In the genomic region with DNA sequence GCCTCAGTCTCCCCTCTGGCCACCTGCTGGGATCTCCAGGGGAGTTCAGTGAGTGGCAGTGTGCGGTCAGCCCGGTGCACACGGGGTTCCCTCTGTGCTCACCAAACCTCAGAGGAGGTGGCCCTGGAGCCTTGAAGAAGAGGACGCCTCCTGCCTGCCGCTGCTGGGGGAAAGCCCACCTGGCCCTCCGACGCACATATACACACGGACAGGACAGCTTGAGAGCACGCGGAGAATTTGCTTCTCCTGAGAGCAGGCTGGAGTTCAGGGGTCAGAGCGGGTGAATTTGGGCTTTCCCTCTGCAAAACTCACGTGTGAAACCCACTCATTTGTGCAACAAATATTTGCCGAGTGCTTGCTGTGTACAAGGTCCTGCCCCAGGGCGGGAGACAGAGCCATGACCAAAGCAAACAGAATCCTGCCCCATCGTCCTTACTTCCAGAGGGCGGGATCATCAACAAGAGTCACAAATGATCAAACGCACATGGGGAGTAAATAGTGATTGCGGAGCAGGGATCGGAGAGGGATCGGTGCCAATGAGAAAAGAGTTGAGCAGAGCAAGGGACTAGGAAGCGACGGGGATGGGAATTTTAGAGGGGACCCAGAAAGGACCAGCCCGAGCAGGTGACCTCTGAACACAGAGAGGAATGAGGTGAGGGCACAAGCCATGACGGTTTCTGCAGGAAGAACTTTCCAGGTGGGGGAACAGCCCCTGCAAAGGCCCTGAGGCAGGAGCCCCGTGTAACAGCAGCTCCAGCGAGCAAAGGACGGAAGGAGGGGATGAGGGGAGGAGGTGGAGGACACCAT, we compare ENCODE assay signal across 18 cellular contexts. TPM values are rescaled to one million over a fixed set of nuclear protein-coding genes. Genes with fewer than 3 reads are reported as not detected.
DNase-seq lines count a peak whose midpoint lies in the region; ATAC-seq, FAIRE-seq and TF ChIP-seq lines count a peak whose summit lies in the region.
"Had no signal": no experiment of that assay in that cellular context is flagged by ENCODE, and none has a peak within 500 bp of the region (broad histone marks: within the 10 kb centered on the region; RNA-seq: fewer than 3 reads in every experiment).

No MANE protein-coding gene starts in this region.

- H3K27ac ChIP-seq in AG04450 (ENCODE audit: low read depth, low read length): peak overlapping the region; percentile 78
- peak overlapping the region; percentile 100 for H3K27ac ChIP-seq in PC-9
- H3K27ac ChIP-seq in H1 (ENCODE audit: low read depth, low read length): no peak overlapping the region
- no peak overlapping the region for H3K27ac ChIP-seq in neuronal stem cell (replicated peaks; ENCODE audit: low read length)

- H3K27me3 ChIP-seq in AG04450 (ENCODE audit: control insufficient read depth, insufficient read depth, low read length): no peaks in the 10 kb centered on the region
- no peaks in the 10 kb centered on the region for H3K27me3 ChIP-seq in PC-9 (ENCODE audit: insufficient read depth, low read depth)
- no peaks in the 10 kb centered on the region for H3K27me3 ChIP-seq in H1 (replicated peaks in 1 of 4; ENCODE audit: control insufficient read depth in 3 of 4, extremely low read depth in 1 of 4, insufficient read depth in 3 of 4, low read length in 3 of 4)
- peaks cover 0 to 3% (median 0%) of the 10 kb centered on the region in 3 experiments for H3K27me3 ChIP-seq in neuronal stem cell (ENCODE audit: control insufficient read depth in 3 of 3, insufficient read depth in 3 of 3, low read depth in 1 of 3, low read length in 3 of 3)
- H3K27me3 ChIP-seq: gastrocnemius medialis, SJCRH30 had no signal

- H3F3A ChIP-seq in PC-9 (ENCODE audit: insufficient read depth, low read depth): peaks cover 5% of the 10 kb centered on the region; the same call in 1 of the 2 replicates

- ATAC-seq in HG03097 (IDR thresholded peaks at IDR 0.05; ENCODE audit: low FRiP score, unreplicated experiment): no peak
- ATAC-seq: activated CD8-positive, alpha-beta memory T cell treated with anti-CD3 and anti-CD28 coated beads, Interleukin-2, amount 10 ng/mL, durations not matched to agents 7 days and 5 days; CD8-positive, alpha-beta T cell; stimulated activated naive CD8-positive, alpha-beta T cell treated with anti-CD3 and anti-CD28 coated beads, Interleukin-15, amount 100 ng/mL, for 72 hours had no signal

- H2AK5ac ChIP-seq in H1 (ENCODE audit: low read depth, low read length) (no peak overlapping the region), neuronal stem cell (ENCODE audit: low read depth, low read length) (peak overlapping the region; percentile 84)

- no peak overlapping the region for H4K5ac ChIP-seq in H1 (ENCODE audit: insufficient read length, low read depth, low read length)

- intact Hi-C loops in PC-9 (cut with micrococcal nuclease; ENCODE audit: unreplicated experiment): no loop called here

- H3K9me2 ChIP-seq in PC-9 (ENCODE audit: insufficient read depth): no peaks in the 10 kb centered on the region

- no peak overlapping the region for H2BK120ac ChIP-seq in H1 (replicated peaks; ENCODE audit: low read depth, low read length)
- peak overlapping the region; percentile 26 for H2BK120ac ChIP-seq in neuronal stem cell (ENCODE audit: low read depth, low read length)

- peaks cover 25% of the 10 kb centered on the region for H3K4me1 ChIP-seq in PC-9 (replicated peaks; ENCODE audit: insufficient read depth)
- H3K4me1 ChIP-seq in H1 (replicated peaks in 1 of 4; ENCODE audit: control insufficient read depth in 3 of 4, insufficient read depth in 4 of 4, low read length in 3 of 4): peaks cover 0 to 4% (median 2%) of the 10 kb centered on the region in 4 experiments; a peak in 4 of 7 replicates
- H3K4me1 ChIP-seq in neuronal stem cell (ENCODE audit: control insufficient read depth in 2 of 2, insufficient read depth in 1 of 2, low read depth in 1 of 2, low read length in 2 of 2): peaks cover 0 to 8% of the 10 kb centered on the region in 2 donors

- POLR2A ChIA-PET in AG04450 (lab: Yijun Ruan, JAX): interaction anchor here (1.3 kb wide), 1 partner anchor 50 kb away, joined by 5 read pairs; no protein-coding TSS in a partner anchor
- POLR2A ChIA-PET in PC-9 (lab: Charles Lee; ENCODE audit: unreplicated experiment): no interaction called here
- POLR2A ChIA-PET in H1 (lab: Charles Lee; ENCODE audit: partially characterized antibody): no interaction called here

- H3K9ac ChIP-seq in H1 (replicated peaks in 1 of 4; ENCODE audit: extremely low read depth in 1 of 4, low read depth in 3 of 4, low read length in 3 of 4): no peak overlapping the region
- no peak overlapping the region for H3K9ac ChIP-seq in neuronal stem cell (ENCODE audit: low read depth, low read length, poor library complexity)

- H2AFZ ChIP-seq in PC-9 (no peak overlapping the region), H1 (ENCODE audit: low read length) (peak overlapping the region; percentile 62; the same call in 1 of the 2 replicates), neuronal stem cell (ENCODE audit: low read length) (no peak overlapping the region)

- H2BK15ac ChIP-seq in H1 (ENCODE audit: low read length) (no peak overlapping the region), neuronal stem cell (ENCODE audit: low read length) (peak overlapping the region; percentile 64)

- no peak for TF ChIP-seq EP300 in H1 (IDR thresholded peaks at IDR 0.05; ENCODE audit: borderline replicate concordance in 1 of 2, low read depth in 2 of 2, low read length in 2 of 2)

- no peak overlapping the region for H3K4ac ChIP-seq in H1 (replicated peaks; ENCODE audit: insufficient read length, low read depth, low read length)
- H3K4ac ChIP-seq in neuronal stem cell (ENCODE audit: low read length): no peak overlapping the region

- CTCF ChIA-PET in AG04450 (lab: Charles Lee): interaction anchor here (0.6 to 1.3 kb wide), 2 partner anchors 140 to 309 kb away, joined by 3 to 7 read pairs; a partner anchor contains a TSS
- CTCF ChIA-PET in PC-9 (lab: Charles Lee): no interaction called here
- CTCF ChIA-PET in H1 (lab: Charles Lee; ENCODE audit: partially characterized antibody): interaction anchor here (1.1 to 1.8 kb wide), 2 partner anchors 35 to 140 kb away, joined by 4 to 7 read pairs; no protein-coding TSS in a partner anchor

- TF ChIP-seq CTCF in AG04450 (IDR thresholded peaks at IDR 0.05; ENCODE audit: low read depth, low read length) (no peak), PC-9 (conservative IDR thresholded peaks at IDR 0.05) (no peak), H1 (IDR thresholded peaks at IDR 0.05; ENCODE audit: control extremely low read depth in 1 of 3, insufficient read depth in 1 of 3, low read depth in 1 of 3, low read length in 3 of 3) (no peak)

- no peak for TF ChIP-seq POLR2A in H1 (IDR thresholded peaks at IDR 0.05; ENCODE audit: control extremely low read depth in 1 of 2, low read depth in 2 of 2, low read length in 2 of 2)

- no peaks in the 10 kb centered on the region for H3K79me1 ChIP-seq in H1 (ENCODE audit: low read depth, low read length)
- no peaks in the 10 kb centered on the region for H3K79me1 ChIP-seq in neuronal stem cell (ENCODE audit: low read depth, low read length)

- no peak overlapping the region for H3K23ac ChIP-seq in H1 (ENCODE audit: insufficient read length)
- H3K23ac ChIP-seq in neuronal stem cell (ENCODE audit: low read depth, low read length, poor library complexity): peak overlapping the region; percentile 40

- H3K56ac ChIP-seq in H1 (replicated peaks; ENCODE audit: insufficient read length, low read depth, low read length): no peak overlapping the region

- H3K23me2 ChIP-seq in H1 (ENCODE audit: low read depth, low read length): no peaks in the 10 kb centered on the region

- H3K18ac ChIP-seq in H1 (ENCODE audit: extremely low read depth, low read length) (no peak overlapping the region), neuronal stem cell (ENCODE audit: low read length) (peak overlapping the region; percentile 53)

- H4K20me1 ChIP-seq in PC-9 (ENCODE audit: insufficient read depth): no peaks in the 10 kb centered on the region
- H4K20me1 ChIP-seq in H1 (replicated peaks in 1 of 2; ENCODE audit: control insufficient read depth in 1 of 2, insufficient read depth in 2 of 2, low read length in 2 of 2): no peaks in the 10 kb centered on the region

- H3K9me3 ChIP-seq in AG04450 (ENCODE audit: control insufficient read depth, insufficient read depth, low read length): peaks cover 4% of the 10 kb centered on the region
- H3K9me3 ChIP-seq in PC-9 (ENCODE audit: insufficient read depth, low read depth): no peaks in the 10 kb centered on the region
- H3K9me3 ChIP-seq in H1 (ENCODE audit: insufficient read depth in 2 of 2, low read depth in 1 of 2, low read length in 1 of 2): no peaks in the 10 kb centered on the region
- no peaks in the 10 kb centered on the region for H3K9me3 ChIP-seq in neuronal stem cell (replicated peaks in 1 of 2; ENCODE audit: control insufficient read depth in 2 of 2, insufficient read depth in 1 of 2, low read depth in 1 of 2, low read length in 2 of 2)
- H3K9me3 ChIP-seq: gastrocnemius medialis, SJCRH30 had no signal

- FAIRE-seq in H1 (lab: Jason Lieb, UNC): no peak

- H3K4me2 ChIP-seq in PC-9 (peak overlapping the region; percentile 78), H1 (ENCODE audit: insufficient read depth in 1 of 2, low read depth in 2 of 2, low read length in 2 of 2) (no peak overlapping the region), neuronal stem cell (ENCODE audit: insufficient read depth, low read length, poor library complexity, severe bottlenecking) (no peak overlapping the region)

- no peak for TF ChIP-seq RAD21 in H1 (IDR thresholded peaks at IDR 0.05 in 1 of 2, conservative IDR thresholded peaks at IDR 0.05 in 1 of 2; ENCODE audit: low read depth in 2 of 2, low read length in 2 of 2)

- no peak overlapping the region for H4K91ac ChIP-seq in H1 (replicated peaks; ENCODE audit: insufficient read length, low read length)
- no peak overlapping the region for H4K91ac ChIP-seq in neuronal stem cell (ENCODE audit: low read depth, low read length, poor library complexity)

- H2BK12ac ChIP-seq in H1 (ENCODE audit: low read depth, low read length) (no peak overlapping the region), neuronal stem cell (ENCODE audit: low read length) (peak overlapping the region; percentile 51)

- no TSS peak for BruUV-seq in PC-9 (replicated peaks; lab: Mats Ljungman, UMichigan)

- 89% methylated on average over 27 of the region's 27 CpGs; no CpG with 5 or more reads in 1 of the 2 experiments for WGBS in H1 (ENCODE audit: extremely low coverage in 1 of 2, insufficient coverage in 1 of 2, insufficient read length in 1 of 2, insufficient replicate concordance in 2 of 2, low coverage in 1 of 2, low lambda C conversion rate in 2 of 2, missing lambda C conversion rate in 1 of 2), 2 experiments
- no CpG with 5 or more reads among the region's 27 CpGs for WGBS in neuronal stem cell (ENCODE audit: extremely low coverage in 2 of 2, insufficient read length in 2 of 2, insufficient replicate concordance in 1 of 2), 2 donors

- H3K79me2 ChIP-seq in PC-9 (ENCODE audit: low read depth) (0 out of 2 replicates have a peak, but pooled peaks cover 3% of the 10 kb centered on the region), H1 (ENCODE audit: control insufficient read depth in 1 of 2, insufficient read depth in 2 of 2, low read length in 2 of 2) (no peaks in the 10 kb centered on the region)

- no peak overlapping the region for H3K4me3 ChIP-seq in AG04450 (ENCODE audit: low read depth, low read length)
- no peak overlapping the region for H3K4me3 ChIP-seq in PC-9
- H3K4me3 ChIP-seq in H1 (ENCODE audit: extremely low read depth in 1 of 4, insufficient read depth in 2 of 4, low read depth in 3 of 4, low read length in 4 of 4): no peak overlapping the region
- H3K4me3 ChIP-seq in neuronal stem cell (ENCODE audit: low read length in 2 of 2): no peak overlapping the region
- H3K4me3 ChIP-seq: gastrocnemius medialis, SJCRH30 had no signal

- H3K14ac ChIP-seq in H1 (ENCODE audit: insufficient read length): no peak overlapping the region
- peak overlapping the region; percentile 49 for H3K14ac ChIP-seq in neuronal stem cell (ENCODE audit: low read length)

- no peaks in the 10 kb centered on the region for H3K36me3 ChIP-seq in PC-9 (ENCODE audit: low read depth)
- H3K36me3 ChIP-seq in H1 (ENCODE audit: control insufficient read depth in 2 of 4, insufficient read depth in 4 of 4, low read length in 3 of 4): no peaks in the 10 kb centered on the region
- no peaks in the 10 kb centered on the region for H3K36me3 ChIP-seq in neuronal stem cell (replicated peaks in 1 of 2; ENCODE audit: control insufficient read depth in 2 of 2, insufficient read depth in 2 of 2, low read length in 2 of 2)
- H3K36me3 ChIP-seq: gastrocnemius medialis, SJCRH30 had no signal

- no peak overlapping the region for H4K8ac ChIP-seq in H1 (ENCODE audit: extremely low read depth, insufficient read depth, low read length)
- H4K8ac ChIP-seq in neuronal stem cell (ENCODE audit: low read depth, low read length): peak overlapping the region; percentile 31

- H2BK5ac ChIP-seq in H1 (ENCODE audit: low read depth, low read length) (no peak overlapping the region), neuronal stem cell (ENCODE audit: low read length) (no peak overlapping the region)

- no peak overlapping the region for H2BK20ac ChIP-seq in H1 (ENCODE audit: low read length)

- DNase-seq in AG04450 (ENCODE audit: low read depth, low spot score) (no peak), PC-9 (no peak), H1 (ENCODE audit: low read depth in 1 of 2, low spot score in 2 of 2) (no peak), neuronal stem cell (ENCODE audit: low spot score) (no peak), NCI-H2171 (lab: John Stamatoyannopoulos, UW) (no peak), Ammon's horn (ENCODE audit: low spot score) (no peak), germinal center (ENCODE audit: low spot score) (no peak)
- DNase-seq: activated CD8-positive, alpha-beta memory T cell treated with anti-CD3 and anti-CD28 coated beads, Interleukin-2, amount 10 ng/mL, durations not matched to agents 7 days and 5 days; CD8-positive, alpha-beta T cell; NCI-H187 treated with DMSO at 0.1 percent for 48 hours; NCI-H510A treated with DMSO at 0.1 percent for 48 hours; nephron progenitor cell; retina; stimulated activated naive CD8-positive, alpha-beta T cell treated with anti-CD3 and anti-CD28 coated beads, Interleukin-15, amount 100 ng/mL, for 72 hours had no signal

RNA-seq across cellular contexts. Expression of gene BLOC1S4, which starts 17.6 kb away (rescaled TPM):
- polyA plus RNA-seq in AG04450 (2011; rRNA removed): 14.5 and 15.4 TPM in 2 replicates
- polyA minus RNA-seq in AG04450 (2011; rRNA and poly(A)+ RNA removed): 4.6 and 5.1 TPM in 2 replicates
- 11.7 and 13.9 TPM in 2 replicates for total RNA-seq in PC-9 (2021)
- total RNA-seq in H1 (2021; fragmentation: NEBNext Ultra II Directional; extraction: Animal tissue kit (Norgen Biotek cat#: 25700)): 19.1 and 20.5 TPM in 2 replicates
- 26.6 and 27.8 TPM in 2 replicates for polyA plus RNA-seq in H1 (2011; rRNA removed)
- 29.7 TPM for polyA plus RNA-seq in H1 (2011; cell fraction: cytosol; rRNA removed)
- 12.4 TPM for polyA plus RNA-seq in H1 (2011; cell fraction: nucleus; rRNA removed)
- 13.3 to 16.7 TPM (median 16.1 TPM) in 4 replicates for polyA plus RNA-seq in H1 (2012, experiment 1 of 2)
- polyA plus RNA-seq in H1 (2012, experiment 2 of 2): 17.3 TPM
- polyA plus RNA-seq in H1 (2013, experiment 1 of 2): 16.3 TPM
- polyA plus RNA-seq in H1 (2013, experiment 2 of 2): 15.6 TPM
- 4.3 and 5.2 TPM in 2 replicates for polyA minus RNA-seq in H1 (2011; rRNA and poly(A)+ RNA removed)
- polyA minus RNA-seq in H1 (2011; cell fraction: cytosol; rRNA and poly(A)+ RNA removed): 11.3 TPM
- polyA minus RNA-seq in H1 (2011; cell fraction: nucleus; rRNA and poly(A)+ RNA removed): 9.9 TPM
- polyA plus RNA-seq in neuronal stem cell (2013, experiment 1 of 2): 13.1 TPM
- polyA plus RNA-seq in neuronal stem cell (2013, experiment 2 of 2): 12.4 TPM

RNA-seq across cellular contexts. Expression of gene MRFAP1L1, which starts 23.9 kb away (rescaled TPM):
- polyA plus RNA-seq in AG04450 (2011; rRNA removed) (70.6 and 96.5 TPM in 2 replicates), H1 (2011; rRNA removed) (21.3 and 26.8 TPM in 2 replicates)
- 25.1 and 32.7 TPM in 2 replicates for polyA minus RNA-seq in AG04450 (2011; rRNA and poly(A)+ RNA removed)
- 51.4 and 52.1 TPM in 2 replicates for total RNA-seq in PC-9 (2021)
- total RNA-seq in H1 (2021; fragmentation: NEBNext Ultra II Directional; extraction: Animal tissue kit (Norgen Biotek cat#: 25700)): 54.3 TPM in 2 replicates
- polyA plus RNA-seq in H1 (2011; cell fraction: cytosol; rRNA removed): 74.6 TPM
- polyA plus RNA-seq in H1 (2011; cell fraction: nucleus; rRNA removed): 16.7 TPM
- 53.6 to 74.9 TPM (median 57.3 TPM) in 4 replicates for polyA plus RNA-seq in H1 (2012, experiment 1 of 2)
- polyA plus RNA-seq in H1 (2012, experiment 2 of 2): 9.4 TPM
- 38.8 TPM for polyA plus RNA-seq in H1 (2013, experiment 1 of 2)
- 41.0 TPM for polyA plus RNA-seq in H1 (2013, experiment 2 of 2)
- 9.8 and 12.3 TPM in 2 replicates for polyA minus RNA-seq in H1 (2011; rRNA and poly(A)+ RNA removed)
- polyA minus RNA-seq in H1 (2011; cell fraction: cytosol; rRNA and poly(A)+ RNA removed): 15.9 TPM
- polyA minus RNA-seq in H1 (2011; cell fraction: nucleus; rRNA and poly(A)+ RNA removed): 11.4 TPM
- polyA plus RNA-seq in neuronal stem cell (2013, experiment 1 of 2): 58.3 TPM
- polyA plus RNA-seq in neuronal stem cell (2013, experiment 2 of 2): 58.9 TPM

RNA-seq across cellular contexts. Expression of gene S100P, which starts 39.9 kb away (rescaled TPM):
- polyA plus RNA-seq in AG04450 (2011; rRNA removed) (0.40 TPM in 1 of 2 replicates, not detected in the other), H1 (2011; rRNA removed) (not detected in 2 replicates)
- not detected in 2 replicates for polyA minus RNA-seq in AG04450 (2011; rRNA and poly(A)+ RNA removed)
- total RNA-seq in PC-9 (2021): 480 and 837 TPM in 2 replicates
- not detected in 2 replicates for total RNA-seq in H1 (2021; fragmentation: NEBNext Ultra II Directional; extraction: Animal tissue kit (Norgen Biotek cat#: 25700))
- polyA plus RNA-seq in H1 (2011; cell fraction: cytosol; rRNA removed): not detected
- polyA plus RNA-seq in H1 (2011; cell fraction: nucleus; rRNA removed): 0.14 TPM
- 0.58 TPM in 1 of 4 replicates, not detected in the others for polyA plus RNA-seq in H1 (2012, experiment 1 of 2)
- polyA plus RNA-seq in H1 (2012, experiment 2 of 2): not detected
- not detected for polyA plus RNA-seq in H1 (2013, experiment 1 of 2)
- polyA plus RNA-seq in H1 (2013, experiment 2 of 2): not detected
- polyA minus RNA-seq in H1 (2011; rRNA and poly(A)+ RNA removed): not detected in 2 replicates
- 12.6 TPM for polyA minus RNA-seq in H1 (2011; cell fraction: cytosol; rRNA and poly(A)+ RNA removed)
- polyA minus RNA-seq in H1 (2011; cell fraction: nucleus; rRNA and poly(A)+ RNA removed): 5.8 TPM
- polyA plus RNA-seq in neuronal stem cell (2013, experiment 1 of 2): 0.32 TPM
- not detected for polyA plus RNA-seq in neuronal stem cell (2013, experiment 2 of 2)
- total RNA-seq: Daoy had no signal

RNA-seq across cellular contexts. Expression of gene KIAA0232, which starts 49.0 kb away (rescaled TPM):
- 20.9 and 25.0 TPM in 2 replicates for polyA plus RNA-seq in AG04450 (2011; rRNA removed)
- polyA minus RNA-seq in AG04450 (2011; rRNA and poly(A)+ RNA removed): 15.6 and 22.7 TPM in 2 replicates
- 21.5 and 24.7 TPM in 2 replicates for total RNA-seq in PC-9 (2021)
- 23.3 TPM in 2 replicates for total RNA-seq in H1 (2021; fragmentation: NEBNext Ultra II Directional; extraction: Animal tissue kit (Norgen Biotek cat#: 25700))
- polyA plus RNA-seq in H1 (2011; rRNA removed): 4.9 and 5.6 TPM in 2 replicates
- polyA plus RNA-seq in H1 (2011; cell fraction: cytosol; rRNA removed): 7.7 TPM
- 11.0 TPM for polyA plus RNA-seq in H1 (2011; cell fraction: nucleus; rRNA removed)
- 7.9 to 13.1 TPM (median 9.8 TPM) in 4 replicates for polyA plus RNA-seq in H1 (2012, experiment 1 of 2)
- 0.59 TPM for polyA plus RNA-seq in H1 (2012, experiment 2 of 2)
- polyA plus RNA-seq in H1 (2013, experiment 1 of 2): 10.3 TPM
- 9.6 TPM for polyA plus RNA-seq in H1 (2013, experiment 2 of 2)
- 33.9 and 51.7 TPM in 2 replicates for polyA minus RNA-seq in H1 (2011; rRNA and poly(A)+ RNA removed)
- 16.7 TPM for polyA minus RNA-seq in H1 (2011; cell fraction: cytosol; rRNA and poly(A)+ RNA removed)
- 42.8 TPM for polyA minus RNA-seq in H1 (2011; cell fraction: nucleus; rRNA and poly(A)+ RNA removed)
- polyA plus RNA-seq in neuronal stem cell (2013, experiment 1 of 2): 19.1 TPM
- 19.2 TPM for polyA plus RNA-seq in neuronal stem cell (2013, experiment 2 of 2)

Comparison
In these comparisons a context has a peak if more than half of its experiments do, and no peak if none do; other contexts are left out.
1. H3K27ac ChIP-seq: peak in AG04450 (single experiment) and PC-9 (single experiment); none in H1 (single experiment) and neuronal stem cell (single experiment).
2. RNA of gene S100P, which starts 39.9 kb away (total RNA-seq): 480 to 837 TPM in PC-9; not detected in H1; every median in the first group is over 100 times any median in the second.